Comparison of ENCODE assay signal across 23 cellular contexts in the genomic region with DNA sequence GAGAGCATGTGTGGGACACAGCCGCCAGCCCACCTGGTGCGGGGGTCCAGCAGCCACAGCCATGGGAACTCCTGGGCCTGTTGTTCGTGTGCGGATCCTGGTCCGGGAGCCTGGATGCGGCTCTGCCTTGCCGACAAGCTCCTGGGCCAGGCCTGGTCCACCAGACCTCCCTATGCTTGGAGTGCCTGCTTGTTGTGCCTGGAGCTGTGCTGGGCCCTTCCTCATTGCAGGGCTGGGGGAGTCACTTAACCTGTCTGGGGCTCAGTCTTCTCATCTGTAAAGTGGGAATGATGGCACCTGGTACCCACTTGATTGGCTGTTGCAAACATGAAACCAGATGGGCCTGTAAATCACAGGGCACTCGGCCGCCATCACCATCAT. TPM values are rescaled to one million over a fixed set of nuclear protein-coding genes. Genes with fewer than 3 reads are reported as not detected.
"Had no signal": no experiment of that assay in that cellular context is flagged by ENCODE, and none has a peak within 500 bp of the region (broad histone marks: within the 10 kb centered on the region; RNA-seq: fewer than 3 reads in every experiment).

No MANE protein-coding gene starts in this region.

- ATAC-seq: activated T-cell treated with anti-CD3 and anti-CD28 coated beads, Interleukin-2, amount 50 U/mL, for 4 hours; left lobe of liver; naive thymus-derived CD8-positive, alpha-beta T cell; pancreas; stimulated activated naive CD8-positive, alpha-beta T cell treated with anti-CD3 and anti-CD28 coated beads, Interleukin-15, Interleukin-2, amounts not matched to agents 100 U/mL and 50 U/mL, for 24 hours had no signal

- FAIRE-seq: astrocyte, kidney, pancreas, TTC549 had no signal

- H3K9me3 ChIP-seq: breast epithelium, pancreas, SK-N-SH, tibial artery had no signal

- H3K4me2 ChIP-seq: SK-N-SH had no signal

- DNase-seq: activated CD4-positive, alpha-beta T cell treated with anti-CD3 and anti-CD28 coated beads for 1 hour; activated CD4-positive, alpha-beta T cell treated with anti-CD3 and anti-CD28 coated beads, Interleukin-2, amount 50 U/mL, for 4 hours; activated CD8-positive, alpha-beta memory T cell treated with anti-CD3 and anti-CD28 coated beads, Interleukin-2, amount 50 U/mL, for 48 hours; activated naive CD4-positive, alpha-beta T cell treated with Interleukin-2 at 50 U/mL for 16 hours; activated naive CD8-positive, alpha-beta T cell treated with anti-CD3 and anti-CD28 coated beads for 36 hours; activated T-cell treated with anti-CD3 and anti-CD28 coated beads, Interleukin-2, amount 50 U/mL, for 4 hours; kidney; naive thymus-derived CD8-positive, alpha-beta T cell; spleen; stimulated activated CD4-positive, alpha-beta T cell treated with anti-CD3 and anti-CD28 coated beads, Interleukin-4, amount 100 ng/mL, for 1 hour; stimulated activated naive CD8-positive, alpha-beta T cell treated with anti-CD3 and anti-CD28 coated beads, Interleukin-15, Interleukin-2, amounts not matched to agents 100 U/mL and 50 U/mL, for 24 hours; tibial artery had no signal

- H3K36me3 ChIP-seq: breast epithelium, pancreas, tibial artery had no signal

- H3K27me3 ChIP-seq: breast epithelium, pancreas had no signal

- H3K4me1 ChIP-seq: breast epithelium had no signal

- H3K9ac ChIP-seq: SK-N-SH had no signal

- H3K4me3 ChIP-seq: breast epithelium, pancreas, spleen, tibial artery had no signal

- H3K27ac ChIP-seq: breast epithelium, pancreas, spleen, tibial artery had no signal

RNA-seq across cellular contexts. Expression of a gene that starts 15.7 kb away (rescaled TPM):
- total RNA-seq: activated CD8-positive, alpha-beta memory T cell treated with anti-CD3 and anti-CD28 coated beads for 36 hours; activated naive CD8-positive, alpha-beta T cell treated with anti-CD3 and anti-CD28 coated beads for 36 hours; activated T-cell treated with anti-CD3 and anti-CD28 coated beads, Interleukin-2, amount 50 U/mL, for 4 hours; activated T-helper 2 cell treated with anti-CD3 and anti-CD28 coated beads, Interferon-gamma antibody, Interleukin-2, Interleukin-4, amounts not matched to agents 10 μg/mL and 5 μg/mL and 100 μg/mL, durations not matched to agents 14 hours and 24 hours and 36 hours; breast epithelium; epithelial cell of proximal tubule; fibroblast of villous mesenchyme; kidney; left lobe of liver; lung microvascular endothelial cell; naive thymus-derived CD8-positive, alpha-beta T cell; spleen had no signal
- polyA plus RNA-seq: naive thymus-derived CD8-positive, alpha-beta T cell; spleen had no signal
